Comparison of ENCODE assay signal across 18 cellular contexts in genomic region chr5:150663936-150664335, GRCh38. TPM values are rescaled to one million over a fixed set of nuclear protein-coding genes. Genes with fewer than 3 reads are reported as not detected.
DNase-seq lines count a peak whose midpoint lies in the region; ATAC-seq and TF ChIP-seq lines count a peak whose summit lies in the region.
"Had no signal": no experiment of that assay in that cellular context is flagged by ENCODE, and none has a peak within 500 bp of the region (broad histone marks: within the 10 kb centered on the region; RNA-seq: fewer than 3 reads in every experiment).

No MANE protein-coding gene starts in this region.

- H3K27ac Mint-ChIP-seq in activated naive CD4-positive, alpha-beta T cell treated with anti-CD3 and anti-CD28 coated beads, Interleukin-2, amount 10 ng/mL, durations not matched to agents 7 days and 5 days, result no peak overlapping the region
- no peak overlapping the region for H3K27ac Mint-ChIP-seq in activated naive CD4-positive, alpha-beta T cell treated with anti-CD3 and anti-CD28 coated beads for 36 hours
- H3K27ac Mint-ChIP-seq: CD14-positive monocyte; CD4-positive, alpha-beta memory T cell; H9 had no signal

- peaks cover 13% of the 10 kb centered on the region for H3K27me3 ChIP-seq in osteoblast (ENCODE audit: insufficient read depth, low read length)
- H3K27me3 ChIP-seq: BLaER1 had no signal

- H4K20me1 ChIP-seq in osteoblast (ENCODE audit: insufficient read depth, low read length), result no peaks in the 10 kb centered on the region
- H4K20me1 ChIP-seq: BLaER1 had no signal

- no peak overlapping the region for H2AFZ ChIP-seq in osteoblast (ENCODE audit: low read length)

- no peak overlapping the region for H3K4me3 Mint-ChIP-seq in activated naive CD4-positive, alpha-beta T cell treated with anti-CD3 and anti-CD28 coated beads, Interleukin-2, amount 10 ng/mL, durations not matched to agents 7 days and 5 days
- H3K4me3 Mint-ChIP-seq in activated naive CD4-positive, alpha-beta T cell treated with anti-CD3 and anti-CD28 coated beads for 36 hours, result no peak overlapping the region
- H3K4me3 Mint-ChIP-seq: CD14-positive monocyte; CD4-positive, alpha-beta memory T cell; H9 had no signal

- H3K27ac ChIP-seq in osteoblast (ENCODE audit: low read depth, low read length), result no peak overlapping the region
- H3K27ac ChIP-seq: 22Rv1, A549, BLaER1 had no signal

- H3K27me3 Mint-ChIP-seq in activated naive CD4-positive, alpha-beta T cell treated with anti-CD3 and anti-CD28 coated beads, Interleukin-2, amount 10 ng/mL, durations not matched to agents 7 days and 5 days, result peaks cover 32% of the 10 kb centered on the region
- no peaks in the 10 kb centered on the region for H3K27me3 Mint-ChIP-seq in activated naive CD4-positive, alpha-beta T cell treated with anti-CD3 and anti-CD28 coated beads for 36 hours (ENCODE audit: low read depth)

- peak; percentile 1 for DNase-seq in activated naive CD4-positive, alpha-beta T cell treated with anti-CD3 and anti-CD28 coated beads, Interleukin-2, amount 10 ng/mL, durations not matched to agents 7 days and 5 days
- no peak for DNase-seq in activated naive CD4-positive, alpha-beta T cell treated with anti-CD3 and anti-CD28 coated beads for 36 hours
- DNase-seq in epithelial cell of esophagus (ENCODE audit: low read depth), result peak; percentile 92
- DNase-seq in osteoblast (ENCODE audit: insufficient read length, low spot score, missing footprints), result peak; percentile 69
- no peak for DNase-seq in RPMI8226
- DNase-seq: CD4-positive, alpha-beta memory T cell; DMS153; DMS79; GDM1; H9 had no signal

- H3K4me1 Mint-ChIP-seq in activated naive CD4-positive, alpha-beta T cell treated with anti-CD3 and anti-CD28 coated beads, Interleukin-2, amount 10 ng/mL, durations not matched to agents 7 days and 5 days, result no peaks in the 10 kb centered on the region
- H3K4me1 Mint-ChIP-seq in activated naive CD4-positive, alpha-beta T cell treated with anti-CD3 and anti-CD28 coated beads for 36 hours (ENCODE audit: low read depth), result no peaks in the 10 kb centered on the region
- H3K4me1 Mint-ChIP-seq: CD14-positive monocyte; CD4-positive, alpha-beta memory T cell had no signal

- ATAC-seq in HG03378 (IDR thresholded peaks at IDR 0.05; ENCODE audit: unreplicated experiment) (no peak), GM19395 (IDR thresholded peaks at IDR 0.05; ENCODE audit: unreplicated experiment) (no peak)
- ATAC-seq: A549 had no signal

- H3K4me3 ChIP-seq in epithelial cell of esophagus (ENCODE audit: low read length) (no peak overlapping the region), osteoblast (ENCODE audit: insufficient read depth, low read length) (no peak overlapping the region)
- H3K4me3 ChIP-seq: A549, BLaER1 had no signal

- intact Hi-C loops in activated naive CD4-positive, alpha-beta T cell treated with anti-CD3 and anti-CD28 coated beads for 36 hours (cut with micrococcal nuclease), result no loop called here

- H3K79me2 ChIP-seq in osteoblast (ENCODE audit: insufficient read depth, low read length), result no peaks in the 10 kb centered on the region

- no peaks in the 10 kb centered on the region for H3K36me3 Mint-ChIP-seq in activated naive CD4-positive, alpha-beta T cell treated with anti-CD3 and anti-CD28 coated beads, Interleukin-2, amount 10 ng/mL, durations not matched to agents 7 days and 5 days
- H3K36me3 Mint-ChIP-seq in activated naive CD4-positive, alpha-beta T cell treated with anti-CD3 and anti-CD28 coated beads for 36 hours (ENCODE audit: low read depth), result no peaks in the 10 kb centered on the region
- H3K36me3 Mint-ChIP-seq: CD14-positive monocyte; CD4-positive, alpha-beta memory T cell had no signal

- H3K4me1 ChIP-seq in osteoblast (ENCODE audit: insufficient read depth, low read length), result no peaks in the 10 kb centered on the region
- H3K4me1 ChIP-seq: A549 had no signal

- no peaks in the 10 kb centered on the region for H3K36me3 ChIP-seq in osteoblast (ENCODE audit: insufficient read depth, low read length)
- H3K36me3 ChIP-seq: BLaER1 had no signal

- H3K9me3 Mint-ChIP-seq in activated naive CD4-positive, alpha-beta T cell treated with anti-CD3 and anti-CD28 coated beads, Interleukin-2, amount 10 ng/mL, durations not matched to agents 7 days and 5 days, result no peaks in the 10 kb centered on the region
- H3K9me3 Mint-ChIP-seq in activated naive CD4-positive, alpha-beta T cell treated with anti-CD3 and anti-CD28 coated beads for 36 hours, result no peaks in the 10 kb centered on the region
- H3K9me3 Mint-ChIP-seq: CD14-positive monocyte; CD4-positive, alpha-beta memory T cell; H9 had no signal

- CTCF ChIA-PET in activated naive CD4-positive, alpha-beta T cell treated with anti-CD3 and anti-CD28 coated beads, Interleukin-2, amount 10 ng/mL, durations not matched to agents 7 days and 5 days (lab: Charles Lee), result interaction anchor here (1.4 kb wide), 1 partner anchor 10 kb away, joined by 5 read pairs; no protein-coding TSS in a partner anchor
- CTCF ChIA-PET in activated naive CD4-positive, alpha-beta T cell treated with anti-CD3 and anti-CD28 coated beads for 36 hours (lab: Charles Lee), result interaction anchor here (0.6 kb wide), 1 partner anchor 388 kb away, joined by 3 read pairs; no protein-coding TSS in a partner anchor

- no peaks in the 10 kb centered on the region for H3K9me3 ChIP-seq in osteoblast (ENCODE audit: low read depth, low read length)
- H3K9me3 ChIP-seq: A549, BLaER1 had no signal

- TF ChIP-seq CTCF in epithelial cell of esophagus (IDR thresholded peaks at IDR 0.05; ENCODE audit: insufficient read depth, low read depth, low read length, missing control alignments) (no peak), osteoblast (IDR thresholded peaks at IDR 0.05; ENCODE audit: extremely low read depth, low read depth, low read length) (no peak)

- H3K4me2 ChIP-seq in osteoblast (ENCODE audit: insufficient read depth, low read length), result no peak overlapping the region
- H3K4me2 ChIP-seq: A549, BLaER1 had no signal

RNA-seq across cellular contexts. Expression of gene MYOZ3, which starts 2.9 kb away (rescaled TPM):
- total RNA-seq in activated naive CD4-positive, alpha-beta T cell treated with anti-CD3 and anti-CD28 coated beads for 36 hours, result under 1 TPM; 0.17 to 0.49 TPM
- under 0.01 TPM in 1 of 2 replicates, not detected in the other for total RNA-seq in osteoblast
- total RNA-seq: CD4-positive, alpha-beta memory T cell; Daoy; HT-29 had no signal

RNA-seq across cellular contexts. Expression of gene SYNPO, which starts 23.5 kb away (rescaled TPM):
- total RNA-seq in activated naive CD4-positive, alpha-beta T cell treated with anti-CD3 and anti-CD28 coated beads for 36 hours, result under 1 TPM; 0.14 to 0.17 TPM
- 2.7 and 4.0 TPM in 2 replicates for total RNA-seq in osteoblast

RNA-seq across cellular contexts. Expression of gene RBM22, which starts 36.9 kb away (rescaled TPM):
- total RNA-seq in activated naive CD4-positive, alpha-beta T cell treated with anti-CD3 and anti-CD28 coated beads for 36 hours, result 10 to 100 TPM; 86.2 to 88.2 TPM
- 27.1 and 29.2 TPM in 2 replicates for total RNA-seq in osteoblast

Comparison
In these comparisons a context has a peak if more than half of its experiments do, and no peak if none do; other contexts are left out.
1. DNase-seq: peak in activated naive CD4-positive, alpha-beta T cell treated with anti-CD3 and anti-CD28 coated beads, Interleukin-2, amount 10 ng/mL, durations not matched to agents 7 days and 5 days (single experiment), epithelial cell of esophagus (single experiment) and osteoblast (single experiment); none in activated naive CD4-positive, alpha-beta T cell treated with anti-CD3 and anti-CD28 coated beads for 36 hours (single experiment) and RPMI8226 (single experiment).